25 cellular contexts compared by ENCODE assay signal in genomic region chr2:215485032-215485431, GRCh38. TPM values are rescaled to one million over a fixed set of nuclear protein-coding genes. Genes with fewer than 3 reads are reported as not detected.
DNase-seq lines count a peak whose midpoint lies in the region; ATAC-seq, FAIRE-seq and TF ChIP-seq lines count a peak whose summit lies in the region.
"Had no signal": no experiment of that assay in that cellular context is flagged by ENCODE, and none has a peak within 500 bp of the region (broad histone marks: within the 10 kb centered on the region; RNA-seq: fewer than 3 reads in every experiment).

No MANE protein-coding gene starts in this region.

- no peaks in the 10 kb centered on the region for H3K9me2 ChIP-seq in SK-N-SH

- no peak overlapping the region for H2AK5ac ChIP-seq in IMR-90 (ENCODE audit: low read depth, low read length)

- DNase-seq in SK-N-SH (no peak), IMR-90 (no peak), kidney (no peak)
- DNase-seq in activated CD4-positive, alpha-beta T cell treated with anti-CD3 and anti-CD28 coated beads, Interleukin-2, amount 10 ng/mL, durations not matched to agents 7 days and 5 days = no peak
- DNase-seq: ACHN; AML-193; BE2C; CD4-positive, alpha-beta T cell; CD8-positive, alpha-beta memory T cell; DMS 273 treated with DMSO at 0.1 percent for 48 hours; DMS79; EL; GDM1; H9 had no signal

- intact Hi-C loops in IMR-90 (cut with micrococcal nuclease) = no loop called here
- intact Hi-C loops in kidney (cut with DNase I) = no loop called here

- no peak overlapping the region for H2BK20ac ChIP-seq in IMR-90 (ENCODE audit: low read depth, low read length)

- no peak overlapping the region for H4K91ac ChIP-seq in IMR-90 (ENCODE audit: insufficient read depth, low read depth, low read length)

- dilution Hi-C loops in IMR-90 (cut with HindIII; ENCODE audit: low sequenced_read_pairs, unreplicated experiment) = no loop called here

- H2AFZ ChIP-seq in SK-N-SH (ENCODE audit: low read depth) (0 out of 2 replicates have a peak overlapping the region, but pooled peaks have one; percentile 17), IMR-90 (replicated peaks; ENCODE audit: low read length, poor library complexity) (no peak overlapping the region)
- H2AFZ ChIP-seq: GM23338 had no signal

- no peak overlapping the region for H4K8ac ChIP-seq in IMR-90 (ENCODE audit: low read depth in 2 of 2, low read length in 2 of 2)

- no peak overlapping the region for H3K4ac ChIP-seq in IMR-90 (ENCODE audit: low read depth, low read length)

- H3K18ac ChIP-seq in IMR-90 (ENCODE audit: low read depth, low read length) = no peak overlapping the region

- H2BK5ac ChIP-seq in IMR-90 (ENCODE audit: low read depth, low read length, poor library complexity, severe bottlenecking) = no peak overlapping the region

- no peak for TF ChIP-seq POLR2A in IMR-90 (IDR thresholded peaks at IDR 0.05; ENCODE audit: low read depth, low read length)

- CTCF ChIA-PET in SK-N-SH (lab: Yijun Ruan, JAX) = interaction anchor here (0.6 kb wide), 1 partner anchor 60 kb away, joined by 4 read pairs; no protein-coding TSS in a partner anchor
- CTCF ChIA-PET in IMR-90 (lab: Yijun Ruan, JAX) = interaction anchor here (0.7 kb wide), 1 partner anchor 12 kb away, joined by 4 read pairs; no protein-coding TSS in a partner anchor
- CTCF ChIA-PET in activated CD4-positive, alpha-beta T cell treated with anti-CD3 and anti-CD28 coated beads, Interleukin-2, amount 10 ng/mL, durations not matched to agents 7 days and 5 days (lab: Charles Lee) = no interaction called here

- no peak overlapping the region for H3K14ac ChIP-seq in IMR-90 (replicated peaks; ENCODE audit: low read depth, low read length)

- H2AK9ac ChIP-seq in IMR-90 (replicated peaks; ENCODE audit: low read depth, low read length, poor library complexity) = no peak overlapping the region

- in situ Hi-C loops in IMR-90 (cut with MboI; ENCODE audit: low sequenced_read_pairs) = no loop called here

- H3K4me2 ChIP-seq in SK-N-SH (no peak overlapping the region), IMR-90 (ENCODE audit: low read depth, low read length) (no peak overlapping the region)
- H3K4me2 ChIP-seq: BLaER1 treated with 17β-estradiol and CSF1 and Interleukin-3, amounts not matched to agents 10 nM and 100 nM; GM23338 had no signal

- BruUV-seq in IMR-90 (replicated peaks; lab: Mats Ljungman, UMichigan) = no TSS peak

- H3K4me1 Mint-ChIP-seq in activated CD4-positive, alpha-beta T cell treated with anti-CD3 and anti-CD28 coated beads, Interleukin-2, amount 10 ng/mL, durations not matched to agents 7 days and 5 days = no peaks in the 10 kb centered on the region
- H3K4me1 Mint-ChIP-seq: CD8-positive, alpha-beta memory T cell had no signal

- H3F3A ChIP-seq in SK-N-SH (replicated peaks; ENCODE audit: insufficient read depth) = no peaks in the 10 kb centered on the region

- H2BK120ac ChIP-seq in IMR-90 (ENCODE audit: low read depth, low read length) = no peak overlapping the region

- no peaks in the 10 kb centered on the region for H3K79me2 ChIP-seq in SK-N-SH (ENCODE audit: insufficient read depth)

- H3K23ac ChIP-seq in IMR-90 (ENCODE audit: low read depth, low read length) = no peak overlapping the region

- no peaks in the 10 kb centered on the region; a peak in 1 of 4 replicates for H3K4me1 ChIP-seq in SK-N-SH (ENCODE audit: control insufficient read depth in 1 of 2, insufficient read depth in 2 of 2, low read depth in 1 of 2, low read length in 1 of 2)
- H3K4me1 ChIP-seq in IMR-90 (ENCODE audit: control insufficient read depth, insufficient read depth, low read length) = no peaks in the 10 kb centered on the region
- H3K4me1 ChIP-seq in kidney (ENCODE audit: control insufficient read depth in 1 of 2, insufficient read depth in 1 of 2, low read depth in 1 of 2, low read length in 2 of 2) = no peaks in the 10 kb centered on the region
- H3K4me1 ChIP-seq: BE2C had no signal

- ATAC-seq in SK-N-SH treated with all-trans-retinoic acid at 6 μM for 48 hours (no peak), IMR-90 (ENCODE audit: low read depth) (no peak), HG03565 (IDR thresholded peaks at IDR 0.05; ENCODE audit: unreplicated experiment) (no peak)
- ATAC-seq: GM12878, GM23338, HCT116 had no signal

- peaks cover 16% of the 10 kb centered on the region for H3K27me3 Mint-ChIP-seq in activated CD4-positive, alpha-beta T cell treated with anti-CD3 and anti-CD28 coated beads, Interleukin-2, amount 10 ng/mL, durations not matched to agents 7 days and 5 days

- TF ChIP-seq RAD21 in SK-N-SH (IDR thresholded peaks at IDR 0.05; ENCODE audit: low read length) (no peak), IMR-90 (IDR thresholded peaks at IDR 0.05; ENCODE audit: low read length) (no peak)

- POLR2A ChIA-PET in SK-N-SH (lab: Yijun Ruan, JAX) (no interaction called here), IMR-90 (lab: Charles Lee; ENCODE audit: unreplicated experiment) (no interaction called here)
- POLR2A ChIA-PET in activated CD4-positive, alpha-beta T cell treated with anti-CD3 and anti-CD28 coated beads, Interleukin-2, amount 10 ng/mL, durations not matched to agents 7 days and 5 days (lab: Charles Lee) = no interaction called here

- H2BK15ac ChIP-seq in IMR-90 (ENCODE audit: low read depth, low read length) = no peak overlapping the region

- no peaks in the 10 kb centered on the region for H3K9me1 ChIP-seq in IMR-90 (ENCODE audit: insufficient read depth, low read length)

- H3K9me3 Mint-ChIP-seq in activated CD4-positive, alpha-beta T cell treated with anti-CD3 and anti-CD28 coated beads, Interleukin-2, amount 10 ng/mL, durations not matched to agents 7 days and 5 days = no peaks in the 10 kb centered on the region
- H3K9me3 Mint-ChIP-seq: CD4-positive, alpha-beta T cell; CD8-positive, alpha-beta memory T cell; GM23338; H9 had no signal

- no peak overlapping the region for H4K5ac ChIP-seq in IMR-90 (ENCODE audit: low read depth, low read length)

- H4K20me1 ChIP-seq in SK-N-SH (ENCODE audit: insufficient read depth) (no peaks in the 10 kb centered on the region), IMR-90 (ENCODE audit: insufficient read depth, low read length) (no peaks in the 10 kb centered on the region)
- H4K20me1 ChIP-seq: BLaER1 treated with 17β-estradiol and CSF1 and Interleukin-3, amounts not matched to agents 10 nM and 100 nM had no signal

- H3K4me3 ChIP-seq in SK-N-SH (ENCODE audit: low read depth in 2 of 2, low read length in 1 of 2) (no peak overlapping the region), IMR-90 (ENCODE audit: insufficient read depth, low read depth, low read length) (no peak overlapping the region), kidney (ENCODE audit: low read length in 2 of 2) (no peak overlapping the region)
- H3K4me3 ChIP-seq: BLaER1 treated with 17β-estradiol and CSF1 and Interleukin-3, amounts not matched to agents 10 nM and 100 nM; GM12878; GM23338 had no signal

- H3K56ac ChIP-seq in IMR-90 (ENCODE audit: extremely low read depth, insufficient read depth, low read length) = no peak overlapping the region

- TF ChIP-seq CTCF in SK-N-SH (IDR thresholded peaks at IDR 0.05) = no peak
- no peak for TF ChIP-seq CTCF in IMR-90 (conservative IDR thresholded peaks at IDR 0.05; ENCODE audit: low read depth, low read length)
- no peak for TF ChIP-seq CTCF in kidney (IDR thresholded peaks at IDR 0.05; ENCODE audit: borderline replicate concordance, extremely low read depth, insufficient read depth)

- no peaks in the 10 kb centered on the region for H3K79me1 ChIP-seq in IMR-90 (ENCODE audit: low read depth in 1 of 2, low read length in 2 of 2)

- no peak overlapping the region for H3K27ac ChIP-seq in SK-N-SH (ENCODE audit: low read depth in 2 of 2, low read length in 1 of 2)
- H3K27ac ChIP-seq in IMR-90 (ENCODE audit: insufficient read depth, low read length) = no peak overlapping the region
- no peak overlapping the region for H3K27ac ChIP-seq in kidney (ENCODE audit: low read depth in 2 of 2, low read length in 2 of 2)
- H3K27ac ChIP-seq: 22Rv1; BLaER1 treated with 17β-estradiol and CSF1 and Interleukin-3, amounts not matched to agents 10 nM and 100 nM had no signal

- no peak overlapping the region for H3K27ac Mint-ChIP-seq in activated CD4-positive, alpha-beta T cell treated with anti-CD3 and anti-CD28 coated beads, Interleukin-2, amount 10 ng/mL, durations not matched to agents 7 days and 5 days
- H3K27ac Mint-ChIP-seq: CD14-positive monocyte; CD4-positive, alpha-beta T cell; CD8-positive, alpha-beta memory T cell; GM23338; H9 had no signal

- peak; percentile 25 for FAIRE-seq in kidney (lab: Jason Lieb, UNC)
- FAIRE-seq: A204.1, D721Med, GM12878, GM19239 had no signal

- H3K9me3 ChIP-seq in SK-N-SH (no peaks in the 10 kb centered on the region), IMR-90 (ENCODE audit: control insufficient read depth, insufficient read depth, low read length) (no peaks in the 10 kb centered on the region), kidney (ENCODE audit: control insufficient read depth in 1 of 2, low read length in 2 of 2) (no peaks in the 10 kb centered on the region)
- H3K9me3 ChIP-seq: BE2C had no signal

- H3K36me3 ChIP-seq in SK-N-SH (replicated peaks in 1 of 2; ENCODE audit: control insufficient read depth in 1 of 2, insufficient read depth in 2 of 2, low read length in 1 of 2) = no peaks in the 10 kb centered on the region
- H3K36me3 ChIP-seq in IMR-90 (ENCODE audit: control insufficient read depth, insufficient read depth, low read length) = no peaks in the 10 kb centered on the region
- no peaks in the 10 kb centered on the region for H3K36me3 ChIP-seq in kidney (ENCODE audit: control insufficient read depth in 1 of 2, insufficient read depth in 2 of 2, low read length in 2 of 2)
- H3K36me3 ChIP-seq: BE2C; BLaER1 treated with 17β-estradiol and CSF1 and Interleukin-3, amounts not matched to agents 10 nM and 100 nM had no signal

- H3K4me3 Mint-ChIP-seq in activated CD4-positive, alpha-beta T cell treated with anti-CD3 and anti-CD28 coated beads, Interleukin-2, amount 10 ng/mL, durations not matched to agents 7 days and 5 days = no peak overlapping the region
- H3K4me3 Mint-ChIP-seq: CD14-positive monocyte; CD4-positive, alpha-beta T cell; CD8-positive, alpha-beta memory T cell; GM23338; H9 had no signal

- no peaks in the 10 kb centered on the region for H3K36me3 Mint-ChIP-seq in activated CD4-positive, alpha-beta T cell treated with anti-CD3 and anti-CD28 coated beads, Interleukin-2, amount 10 ng/mL, durations not matched to agents 7 days and 5 days (ENCODE audit: low read depth)
- H3K36me3 Mint-ChIP-seq: CD14-positive monocyte; CD8-positive, alpha-beta memory T cell had no signal

- H3K27me3 ChIP-seq in SK-N-SH (ENCODE audit: insufficient read depth) = no peaks in the 10 kb centered on the region
- H3K27me3 ChIP-seq in IMR-90 (ENCODE audit: control insufficient read depth, insufficient read depth, low read length) = no peaks in the 10 kb centered on the region
- H3K27me3 ChIP-seq: BE2C; BLaER1 treated with 17β-estradiol and CSF1 and Interleukin-3, amounts not matched to agents 10 nM and 100 nM had no signal

- H3K9ac ChIP-seq in SK-N-SH (no peak overlapping the region), IMR-90 (ENCODE audit: low read depth, low read length) (no peak overlapping the region), kidney (ENCODE audit: low read length in 2 of 2) (no peak overlapping the region)
- H3K9ac ChIP-seq: BLaER1 treated with 17β-estradiol and CSF1 and Interleukin-3, amounts not matched to agents 10 nM and 100 nM had no signal

- no peak for TF ChIP-seq EP300 in SK-N-SH (IDR thresholded peaks at IDR 0.05; ENCODE audit: borderline replicate concordance in 1 of 2, low read depth in 1 of 2, low read length in 1 of 2)

RNA-seq across cellular contexts. Expression of gene FN1, which starts 49.2 kb away (rescaled TPM):
- polyA plus RNA-seq in SK-N-SH (2012; rRNA removed) = 1,637 and 1,671 TPM in 2 replicates
- polyA plus RNA-seq in SK-N-SH (2012; cell fraction: cytosol; rRNA removed) = 978 and 1,254 TPM in 2 replicates
- polyA plus RNA-seq in SK-N-SH (2012; cell fraction: nucleus; rRNA removed) = 2,323 and 4,066 TPM in 2 replicates
- 7,693 and 8,243 TPM in 2 replicates for total RNA-seq in IMR-90 (2012; rRNA removed)
- polyA plus RNA-seq in IMR-90 (2012; rRNA removed) = 11,046 and 13,004 TPM in 2 replicates
- polyA plus RNA-seq in IMR-90 (2012; cell fraction: cytosol; rRNA removed) = 4,918 and 6,925 TPM in 2 replicates
- polyA plus RNA-seq in IMR-90 (2012; cell fraction: nucleus; rRNA removed; ENCODE audit: low replicate concordance) = 23,704 and 31,508 TPM in 2 replicates
- total RNA-seq in kidney = 289 TPM
- 92.1 TPM for polyA plus RNA-seq in kidney (ENCODE audit: insufficient read depth, low read depth, low replicate concordance)
- total RNA-seq in activated CD4-positive, alpha-beta T cell treated with anti-CD3 and anti-CD28 coated beads, Interleukin-2, amount 10 ng/mL, durations not matched to agents 7 days and 5 days = under 1 TPM; 0.44 to 0.60 TPM

Comparison
In these comparisons a context has a peak if more than half of its experiments do, and no peak if none do; other contexts are left out.
1. RNA of gene FN1, which starts 49.2 kb away (total RNA-seq): 7,693 to 8,243 TPM in IMR-90 and 289 TPM in kidney (single experiment); 0.44 to 0.60 TPM in activated CD4-positive, alpha-beta T cell treated with anti-CD3 and anti-CD28 coated beads, Interleukin-2, amount 10 ng/mL, durations not matched to agents 7 days and 5 days; every median in the first group is over 100 times any median in the second.